Comparison of ENCODE assay signal across 8 cellular contexts in the genomic region with DNA sequence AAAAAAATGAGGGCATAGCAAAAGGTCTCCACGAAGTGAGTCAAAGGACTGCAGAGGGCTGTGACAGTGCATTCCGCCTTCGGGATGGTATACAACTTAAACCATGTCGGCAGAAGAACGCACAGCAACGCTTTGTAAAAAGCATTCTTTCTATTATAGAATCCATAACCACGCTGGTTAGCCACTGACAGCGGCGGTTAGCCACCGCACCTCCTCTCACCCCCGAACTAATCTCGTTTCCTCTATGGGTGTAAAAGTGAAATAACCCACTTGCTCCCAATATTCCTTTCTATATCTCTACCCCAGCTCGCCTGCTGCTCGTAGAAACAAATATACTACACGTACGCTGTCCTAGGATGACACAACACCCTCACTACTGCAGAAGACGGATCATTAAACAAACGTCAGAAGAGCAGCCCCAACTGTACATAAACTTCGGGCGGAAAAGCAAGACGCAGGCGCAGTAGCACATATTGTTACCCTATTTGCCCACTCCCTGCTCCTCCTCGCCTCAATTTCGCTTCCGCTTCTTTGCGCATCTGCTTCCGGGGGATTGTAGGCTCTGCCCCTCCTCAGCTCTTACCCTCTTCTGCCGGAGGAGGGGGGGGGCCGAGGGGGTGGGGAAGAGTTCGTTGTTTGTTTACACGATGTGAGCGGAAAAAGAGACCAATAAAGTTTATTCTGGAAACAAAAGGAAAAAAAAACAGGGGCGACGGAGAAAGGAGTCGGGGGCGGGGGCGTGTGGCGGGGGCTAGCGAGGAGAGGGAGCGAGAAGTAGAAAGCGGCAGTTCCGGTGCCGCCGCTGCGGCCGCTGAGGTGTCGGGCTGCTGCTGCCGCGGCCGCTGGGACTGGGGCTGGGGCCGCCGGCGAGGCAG. TPM values are rescaled to one million over a fixed set of nuclear protein-coding genes. Genes with fewer than 3 reads are reported as not detected.
DNase-seq lines count a peak whose midpoint lies in the region; ATAC-seq and TF ChIP-seq lines count a peak whose summit lies in the region.

A gene (plus strand): TSS at position 787 of the 875 bp plus-strand sequence. CDS start 50,469 bp downstream, outside the sequence.

- peak within 1 kb of the TSS in 6 of 7 donors; percentile 79 to 93 (median 90) for H3K27ac Mint-ChIP-seq in CD14-positive monocyte

- H3K4me1 Mint-ChIP-seq in CD14-positive monocyte, result peaks cover 29% of the 10 kb centered on the region

- intact Hi-C loops in CD14-positive monocyte (cut with micrococcal nuclease) (loop anchor here (5.0 to 10.0 kb wide), 5 partner anchors 34 to 307 kb away; a partner anchor contains a TSS), lower leg skin (cut with DNase I; ENCODE audit: low total_unique reads) (loop anchor here (10.0 kb wide), 1 partner anchor 167 kb away; no protein-coding TSS in a partner anchor)

- ATAC-seq in GM19397 (IDR thresholded peaks at IDR 0.05; ENCODE audit: unreplicated experiment) (peak; percentile 70), HG03571 (IDR thresholded peaks at IDR 0.05; ENCODE audit: unreplicated experiment) (peak; percentile 76)

- TF ChIP-seq CTCF in CD14-positive monocyte (IDR thresholded peaks at IDR 0.05) (peak; percentile 64), lower leg skin (IDR thresholded peaks at IDR 0.05) (no peak)

- no peaks in the 10 kb centered on the region for H3K36me3 Mint-ChIP-seq in CD14-positive monocyte

- no peaks in the 10 kb centered on the region for H3K36me3 ChIP-seq in duodenal mucosa (ENCODE audit: control insufficient read depth in 1 of 2, insufficient read depth in 2 of 2, low read length in 2 of 2)

- no peaks in the 10 kb centered on the region for H3K9me3 ChIP-seq in duodenal mucosa (ENCODE audit: control insufficient read depth in 1 of 2, low read length in 2 of 2)

- peak within 1 kb of the TSS; percentile 84 to 90 for H3K9ac ChIP-seq in duodenal mucosa (ENCODE audit: low read depth in 1 of 2, low read length in 2 of 2)

- H3K4me3 ChIP-seq in duodenal mucosa (ENCODE audit: low read depth in 1 of 2, low read length in 2 of 2), result peak within 1 kb of the TSS; percentile 92 to 97
- peak within 1 kb of the TSS; percentile 99 for H3K4me3 ChIP-seq in lower leg skin (ENCODE audit: low read depth, poor library complexity, severe bottlenecking)

- H3K27me3 ChIP-seq in duodenal mucosa (ENCODE audit: control insufficient read depth in 1 of 2, insufficient read depth in 2 of 2, low read length in 2 of 2), result no peaks in the 10 kb centered on the region

- H3K4me1 ChIP-seq in duodenal mucosa (ENCODE audit: control insufficient read depth in 1 of 2, insufficient read depth in 2 of 2, low read length in 2 of 2), result peaks cover 9 to 19% of the 10 kb centered on the region in 2 donors

- WGBS in lower leg skin, 2 donors, result 1% methylated on average over 53 of the region's 53 CpGs

- H3K4me3 Mint-ChIP-seq in CD14-positive monocyte, result peak within 1 kb of the TSS; percentile 93 to 96

- no peak for TF ChIP-seq POLR2A in lower leg skin (IDR thresholded peaks at IDR 0.05)

- peak within 1 kb of the TSS; percentile 86 for H3K27ac ChIP-seq in duodenal mucosa (ENCODE audit: low read depth, low read length)

- peaks cover 4 to 8% (median 7%) of the 10 kb centered on the region in 3 donors for H3K27me3 Mint-ChIP-seq in CD14-positive monocyte (ENCODE audit: low read depth in 3 of 3)

- DNase-seq in CD14-positive monocyte (ENCODE audit: low spot score) (peak; percentile 98), NCI-H82 (lab: John Stamatoyannopoulos, UW) (peak; percentile 99), lower leg skin (ENCODE audit: low spot score in 2 of 2) (peak; percentile 97 to 98)
- peak; percentile 86 to 92 for DNase-seq in activated CD4-positive, alpha-beta T cell treated with anti-CD3 and anti-CD28 coated beads, Interleukin-2, amount 50 U/mL, for 48 hours
- peak; percentile 77 to 88 for DNase-seq in stimulated activated CD4-positive, alpha-beta T cell treated with anti-CD3 and anti-CD28 coated beads, Interleukin-4, amount 100 ng/mL, for 48 hours (ENCODE audit: low read depth in 2 of 2)

- no peaks in the 10 kb centered on the region for H3K9me3 Mint-ChIP-seq in CD14-positive monocyte

RNA-seq across cellular contexts. Expression of the gene that starts here (rescaled TPM):
- polyA plus RNA-seq in CD14-positive monocyte, result 1 to 10 TPM; 9.4 to 9.5 TPM
- 10 to 100 TPM; 18.4 to 22.4 (median 21.3) TPM for total RNA-seq in lower leg skin

Comparison
In these comparisons a context has a peak if more than half of its experiments do, and no peak if none do; other contexts are left out.
1. Peak in every context shown above with its lines: DNase-seq, ATAC-seq, H3K4me3 ChIP-seq and H3K27ac ChIP-seq.